ENCODE assay signal across 20 cellular contexts in genomic region chr6:159736908-159737307, GRCh38.
"Had no signal": no experiment of that assay in that cellular context is flagged by ENCODE, and none has a peak within 500 bp of the region (broad histone marks: within the 10 kb centered on the region; RNA-seq: fewer than 3 reads in every experiment).

No MANE protein-coding gene starts in this region.

- H3K4me3 ChIP-seq: ascending aorta, body of pancreas had no signal

- H3K27ac Mint-ChIP-seq: activated B cell treated with CpG ODN at 0.5 μM for 24 hours; activated CD4-positive, alpha-beta T cell treated with anti-CD3 and anti-CD28 coated beads, Interleukin-2, amount 10 ng/mL, durations not matched to agents 24 days and 14 days; activated T-cell treated with anti-CD3 and anti-CD28 coated beads, Interleukin-2, amount 50 U/mL, for 72 hours; T-helper 1 cell treated with Interleukin-12 subunit alpha and Interleukin-12 subunit beta and Interleukin-4 antibody, amounts not matched to agents 30 μg/mL and 1 μg/mL, for 36 hours had no signal

- H3K27me3 ChIP-seq: ascending aorta, body of pancreas had no signal

- H3K27ac ChIP-seq: ascending aorta, body of pancreas had no signal

- H3K9me3 Mint-ChIP-seq: activated B cell treated with CpG ODN at 0.5 μM for 24 hours; activated CD4-positive, alpha-beta memory T cell treated with anti-CD3 and anti-CD28 coated beads for 36 hours; activated CD4-positive, alpha-beta T cell treated with anti-CD3 and anti-CD28 coated beads, Interleukin-2, amount 10 ng/mL, durations not matched to agents 24 days and 14 days; activated T-cell treated with anti-CD3 and anti-CD28 coated beads, Interleukin-2, amount 50 U/mL, for 72 hours; T-helper 1 cell treated with Interleukin-12 subunit alpha and Interleukin-12 subunit beta and Interleukin-4 antibody, amounts not matched to agents 30 μg/mL and 1 μg/mL, for 36 hours had no signal

- ATAC-seq: body of pancreas had no signal

- H3K9me3 ChIP-seq: ascending aorta, body of pancreas had no signal

- DNase-seq: activated B cell treated with CpG ODN at 0.5 μM for 24 hours; activated CD4-positive, alpha-beta memory T cell treated with anti-CD3 and anti-CD28 coated beads for 36 hours; activated CD4-positive, alpha-beta T cell treated with anti-CD3 and anti-CD28 coated beads for 1 hour; activated CD4-positive, alpha-beta T cell treated with anti-CD3 and anti-CD28 coated beads, Interleukin-2, amount 10 ng/mL, durations not matched to agents 24 days and 14 days; activated CD8-positive, alpha-beta memory T cell treated with anti-CD3 and anti-CD28 coated beads for 24 hours; activated naive CD4-positive, alpha-beta T cell treated with anti-CD3 and anti-CD28 coated beads, Interleukin-2, amount 50 U/mL, for 16 hours; activated T-cell treated with anti-CD3 and anti-CD28 coated beads, Interleukin-2, amount 50 U/mL, for 72 hours; amniotic stem cell; body of pancreas; central memory CD4-positive, alpha-beta T cell; Kasumi-1; NCI-H1048; NCI-H146; NCI-H187 treated with DMSO at 0.1 percent for 48 hours; NCI-H2081 treated with DMSO at 0.1 percent for 48 hours; NCI-H446; NCI-H524; SHP77 had no signal

- H3K27me3 Mint-ChIP-seq: activated B cell treated with CpG ODN at 0.5 μM for 24 hours; activated CD4-positive, alpha-beta memory T cell treated with anti-CD3 and anti-CD28 coated beads for 36 hours; activated CD4-positive, alpha-beta T cell treated with anti-CD3 and anti-CD28 coated beads, Interleukin-2, amount 10 ng/mL, durations not matched to agents 24 days and 14 days had no signal

- H3K4me3 Mint-ChIP-seq: activated B cell treated with CpG ODN at 0.5 μM for 24 hours; activated CD4-positive, alpha-beta memory T cell treated with anti-CD3 and anti-CD28 coated beads for 36 hours; activated CD4-positive, alpha-beta T cell treated with anti-CD3 and anti-CD28 coated beads, Interleukin-2, amount 10 ng/mL, durations not matched to agents 24 days and 14 days; activated T-cell treated with anti-CD3 and anti-CD28 coated beads, Interleukin-2, amount 50 U/mL, for 72 hours; T-helper 1 cell treated with Interleukin-12 subunit alpha and Interleukin-12 subunit beta and Interleukin-4 antibody, amounts not matched to agents 30 μg/mL and 1 μg/mL, for 36 hours had no signal
